ENCODE assay signal across 37 cellular contexts in the genomic region with DNA sequence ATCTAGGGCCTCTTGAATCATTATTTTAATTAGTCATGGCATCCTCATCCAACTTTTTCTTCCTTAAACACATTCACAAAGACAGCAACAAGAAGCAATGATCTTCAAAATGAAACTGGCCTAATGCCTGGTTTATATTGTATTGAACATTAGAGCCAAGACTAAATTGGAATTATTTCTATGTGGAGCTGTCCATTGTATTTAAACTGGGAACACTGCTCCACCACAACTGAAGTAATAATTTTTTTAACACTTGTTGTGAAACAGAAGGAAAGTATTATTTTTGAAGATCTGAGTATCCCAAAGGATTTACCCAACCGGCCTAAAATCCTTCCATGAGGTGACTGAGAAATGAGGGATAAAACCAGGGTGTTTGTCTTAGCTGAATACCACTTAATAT. TPM values are rescaled to one million over a fixed set of nuclear protein-coding genes. Genes with fewer than 3 reads are reported as not detected.
"Had no signal": no experiment of that assay in that cellular context is flagged by ENCODE, and none has a peak within 500 bp of the region (broad histone marks: within the 10 kb centered on the region; RNA-seq: fewer than 3 reads in every experiment).

No MANE protein-coding gene starts in this region.

- H3K4me3 ChIP-seq: MG63 had no signal

- DNase-seq: Karpas-422, Kasumi-1, MG63, MM.1S, MV-4-11, NCI-H1048, NCI-H1092, NCI-H1092 treated with DMSO at 0.1 percent for 48 hours, NCI-H1105, NCI-H1105 treated with DMSO at 0.1 percent for 48 hours, NCI-H1417, NCI-H1417 treated with DMSO at 0.1 percent for 48 hours, NCI-H1436, NCI-H1436 treated with DMSO at 0.1 percent for 48 hours, NCI-H146, NCI-H1694, NCI-H1694 treated with DMSO at 0.1 percent for 48 hours, NCI-H187, NCI-H187 treated with DMSO at 0.1 percent for 48 hours, NCI-H1930, NCI-H2029, NCI-H2029 treated with DMSO at 0.1 percent for 48 hours, NCI-H2081, NCI-H2081 treated with DMSO at 0.1 percent for 48 hours, NCI-H2107, NCI-H2171, NCI-H2171 treated with DMSO at 0.1 percent for 48 hours, NCI-H2227 treated with DMSO at 0.1 percent for 48 hours, NCI-H226, NCI-H345, NCI-H510A, NCI-H510A treated with DMSO at 0.1 percent for 48 hours, NCI-H524, NCI-H524 treated with DMSO at 0.1 percent for 48 hours had no signal

- H3K27me3 ChIP-seq: MG63 had no signal

- H3K9me3 ChIP-seq: MG63 had no signal

- H3K36me3 ChIP-seq: MG63 had no signal

RNA-seq across cellular contexts. Expression of a gene that starts 6.9 kb away (rescaled TPM):
- total RNA-seq: LHCN-M2, MCF 10A, NCI-H460 had no signal

RNA-seq across cellular contexts. Expression of a gene that starts 44.9 kb away (rescaled TPM):
- total RNA-seq: LHCN-M2, MCF 10A, NCI-H460 had no signal
